In genomic region chr6:145074805-145075204, GRCh38 we compare ENCODE assay signal across 29 cellular contexts.
"Had no signal": no experiment of that assay in that cellular context is flagged by ENCODE, and none has a peak within 500 bp of the region (broad histone marks: within the 10 kb centered on the region; RNA-seq: fewer than 3 reads in every experiment).

No MANE protein-coding gene starts in this region.

- DNase-seq: naive thymus-derived CD8-positive, alpha-beta T cell; nephron progenitor cell; occipital lobe; ovary; posterior cingulate gyrus; psoas muscle; right cardiac atrium; spleen; stimulated activated CD4-positive, alpha-beta T cell treated with anti-CD3 and anti-CD28 coated beads, Interleukin-12 subunit alpha, Interleukin-12 subunit beta, amount 100 ng/mL, for 4 hours; stimulated activated CD4-positive, alpha-beta T cell treated with anti-CD3 and anti-CD28 coated beads, Interleukin-1b, Interleukin-23, amount 100 ng/mL, for 48 hours; stimulated activated CD4-positive, alpha-beta T cell treated with anti-CD3 and anti-CD28 coated beads, Interleukin-4, amount 100 ng/mL, for 1 hour; stimulated activated CD4-positive, alpha-beta T cell treated with anti-CD3 and anti-CD28 coated beads, Interleukin-4, amount 100 ng/mL, for 4 hours; stimulated activated CD8-positive, alpha-beta memory T cell treated with anti-CD3 and anti-CD28 coated beads, Interleukin-4, amount 100 ng/mL, for 48 hours; stimulated activated naive CD4-positive, alpha-beta T cell; stimulated activated naive CD8-positive, alpha-beta T cell treated with anti-CD3 and anti-CD28 coated beads, Interleukin-15, amount 100 ng/mL, for 72 hours; stimulated activated naive CD8-positive, alpha-beta T cell treated with anti-CD3 and anti-CD28 coated beads, Interleukin-15, Interleukin-2, amounts not matched to agents 100 U/mL and 50 U/mL, for 24 hours; substantia nigra; testis; tibial artery; transverse colon; upper lobe of right lung; uterus had no signal

- ATAC-seq: naive thymus-derived CD8-positive, alpha-beta T cell; natural killer cell treated with Interleukin-12 subunit alpha and Interleukin-12 subunit beta and Interleukin-15 and Interleukin-18, amount 100 ng/mL, for 72 hours; psoas muscle; right cardiac atrium; sciatic nerve; stimulated activated memory B cell treated with anti-CD40 and anti-IgM and Interleukin-4, amounts not matched to agents 10 μg/mL and 1 μg/mL and 100 μg/mL, for 72 hours; upper lobe of right lung had no signal

- H3K4me1 ChIP-seq: parathyroid adenoma, psoas muscle, spleen, suprapubic skin, testis, tibial artery, transverse colon, upper lobe of right lung, uterus had no signal

- H3K4me3 ChIP-seq: ovary, psoas muscle, skin epidermis, smooth muscle cell, spleen, suprapubic skin, testis, tibial artery, transverse colon, upper lobe of right lung, uterus had no signal

- H3K9me3 ChIP-seq: ovary, psoas muscle, testis, transverse colon, upper lobe of right lung, uterus had no signal

- H3K27me3 ChIP-seq: ovary, spleen, suprapubic skin, testis, tibial artery, transverse colon, upper lobe of right lung, uterus had no signal

- H3K27ac ChIP-seq: ovary, parathyroid adenoma, psoas muscle, skin epidermis, spleen, suprapubic skin, testis, tibial artery, transverse colon, upper lobe of right lung, uterus had no signal

- H3K36me3 ChIP-seq: ovary, spleen, suprapubic skin, tibial artery, transverse colon, upper lobe of right lung, uterus had no signal
